28 cellular contexts compared by ENCODE assay signal in the genomic region with DNA sequence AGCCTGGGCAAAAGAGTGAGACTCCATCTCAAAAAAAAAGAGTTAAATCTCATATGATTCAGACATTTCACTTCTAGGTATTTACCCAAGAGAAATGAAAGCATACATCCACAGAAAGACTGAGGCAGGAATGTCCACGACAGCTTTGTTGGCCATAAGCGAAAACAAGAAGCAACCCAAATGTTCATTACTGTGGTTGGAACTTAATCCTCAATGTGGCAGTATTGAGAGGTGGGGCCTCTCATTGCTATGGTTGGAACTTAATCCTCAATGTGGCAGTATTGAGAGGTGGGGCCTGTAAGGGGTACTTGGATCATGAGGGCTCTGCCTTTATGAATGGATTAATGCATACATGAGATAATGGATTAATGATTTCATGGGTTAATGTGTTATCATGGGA.
"Had no signal": no experiment of that assay in that cellular context is flagged by ENCODE, and none has a peak within 500 bp of the region (broad histone marks: within the 10 kb centered on the region; RNA-seq: fewer than 3 reads in every experiment).

No MANE protein-coding gene starts in this region.

- H3K9me3 ChIP-seq: adrenal gland, breast epithelium, esophagus muscularis mucosa, gastrocnemius medialis had no signal

- H3K27me3 ChIP-seq: adrenal gland, breast epithelium, cardiac muscle cell, esophagus muscularis mucosa, foreskin keratinocyte, gastrocnemius medialis had no signal

- DNase-seq: activated CD4-positive, alpha-beta memory T cell treated with anti-CD3 and anti-CD28 coated beads for 36 hours; activated CD4-positive, alpha-beta T cell treated with anti-CD3 and anti-CD28 coated beads for 36 hours; activated CD4-positive, alpha-beta T cell treated with anti-CD3 and anti-CD28 coated beads, Interleukin-2, amount 10 ng/mL, durations not matched to agents 24 days and 14 days; activated CD4-positive, CD25-positive, alpha-beta regulatory T cell; activated CD4-positive, CD25-positive, alpha-beta regulatory T cell treated with anti-CD3 and anti-CD28 coated beads, Interleukin-2, amount 50 U/mL, for 72 hours; activated CD8-positive, alpha-beta memory T cell treated with anti-CD3 and anti-CD28 coated beads, Interleukin-2, amount 10 ng/mL, durations not matched to agents 7 days and 5 days; activated CD8-positive, alpha-beta memory T cell treated with anti-CD3 and anti-CD28 coated beads, Interleukin-2, amount 50 U/mL, for 4 hours; activated CD8-positive, alpha-beta T cell treated with anti-CD3 and anti-CD28 coated beads, Interleukin-2, amount 10 ng/mL, durations not matched to agents 7 days and 5 days; activated effector memory CD4-positive, alpha-beta T cell treated with anti-CD3 and anti-CD28 coated beads, Interleukin-2, amount 50 U/mL, for 16 hours; activated naive CD4-positive, alpha-beta T cell treated with anti-CD3 and anti-CD28 coated beads for 36 hours; activated naive CD8-positive, alpha-beta T cell treated with anti-CD3 and anti-CD28 coated beads for 36 hours; activated naive CD8-positive, alpha-beta T cell treated with anti-CD3 and anti-CD28 coated beads, Interleukin-2, amount 50 U/mL, for 24 hours; activated T-cell treated with anti-CD3 and anti-CD28 coated beads, Interleukin-2, amount 50 U/mL, for 1 hour; activated T-cell treated with anti-CD3 and anti-CD28 coated beads, Interleukin-2, amount 50 U/mL, for 48 hours; adrenal gland; amygdala; aorta; cortex of kidney; dermis blood vessel endothelial cell; effector CD4-positive, alpha-beta T cell; effector memory CD8-positive, alpha-beta T cell; foreskin keratinocyte; gastrocnemius medialis; glutamatergic neuron; T-helper 2 cell had no signal

- H3K4me1 ChIP-seq: adrenal gland, breast epithelium, esophagus muscularis mucosa, foreskin keratinocyte, gastrocnemius medialis had no signal

- H3K4me3 ChIP-seq: adrenal gland, breast epithelium, cardiac muscle cell, esophagus muscularis mucosa, gastrocnemius medialis had no signal

- H3K36me3 ChIP-seq: adrenal gland, breast epithelium, gastrocnemius medialis had no signal

- ATAC-seq: activated CD8-positive, alpha-beta memory T cell treated with anti-CD3 and anti-CD28 coated beads, Interleukin-2, amount 10 ng/mL, durations not matched to agents 7 days and 5 days; activated CD8-positive, alpha-beta T cell treated with anti-CD3 and anti-CD28 coated beads, Interleukin-2, amount 10 ng/mL, durations not matched to agents 7 days and 5 days; effector memory CD8-positive, alpha-beta T cell; foreskin keratinocyte; gastrocnemius medialis had no signal

- H3K27ac ChIP-seq: adrenal gland, breast epithelium, cardiac muscle cell, esophagus muscularis mucosa, foreskin keratinocyte, gastrocnemius medialis had no signal
